Comparison of ENCODE assay signal across 8 cellular contexts in the genomic region with DNA sequence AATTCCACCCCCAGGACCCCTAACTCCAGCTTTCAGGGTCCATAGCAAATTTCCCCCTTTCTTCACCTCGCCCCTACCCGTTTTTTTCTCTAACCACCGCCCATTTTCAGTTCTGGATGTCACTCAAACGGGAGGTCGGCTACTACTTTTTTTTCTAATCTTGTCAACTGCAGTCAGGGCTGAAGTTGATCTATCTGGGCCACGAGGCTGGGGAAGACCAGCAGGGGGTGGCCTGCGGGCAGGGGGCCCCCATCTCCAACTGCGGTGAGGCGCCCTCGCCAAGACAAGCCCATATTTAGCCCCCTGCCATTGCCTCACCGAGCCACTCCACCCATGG. TPM values are rescaled to one million over a fixed set of nuclear protein-coding genes. Genes with fewer than 3 reads are reported as not detected.
A peak's percentile ranks its signal among the peaks of the same experiment; 100 is the strongest.
DNase-seq lines count a peak whose midpoint lies in the region; ATAC-seq, FAIRE-seq and TF ChIP-seq lines count a peak whose summit lies in the region.

No MANE protein-coding gene starts in this region.

- H2AK5ac ChIP-seq in trophoblast cell (ENCODE audit: low read length) = no peak overlapping the region

- H3K18ac ChIP-seq in trophoblast cell (ENCODE audit: low read length) = peak overlapping the region; percentile 82

- no peak for TF ChIP-seq POLR2A in endothelial cell of umbilical vein (IDR thresholded peaks at IDR 0.05; ENCODE audit: low read depth, low read length)

- peak overlapping the region; percentile 67 for H4K8ac ChIP-seq in trophoblast cell (ENCODE audit: low read depth, low read length)

- intact Hi-C loops in endothelial cell of umbilical vein (cut with micrococcal nuclease) = loop anchor here (1.0 to 5.0 kb wide), 5 partner anchors 37 to 565 kb away; a partner anchor contains a TSS

- FAIRE-seq in endothelial cell of umbilical vein (lab: Jason Lieb, UNC) = no peak
- FAIRE-seq in urothelium cell line (lab: Jason Lieb, UNC) = no peak

- ATAC-seq in GM18861 (IDR thresholded peaks at IDR 0.05; ENCODE audit: unreplicated experiment) = peak; percentile 30

- H3K4me3 ChIP-seq in HAP-1 = peak overlapping the region; percentile 87
- peak overlapping the region; percentile 76 for H3K4me3 ChIP-seq in NT2/D1 (ENCODE audit: insufficient read length, low read depth)
- peak overlapping the region; percentile 63 to 70 (median 69) for H3K4me3 ChIP-seq in endothelial cell of umbilical vein (replicated peaks in 1 of 3; ENCODE audit: insufficient read depth in 1 of 3, low read depth in 1 of 3, low read length in 3 of 3)
- peak overlapping the region; percentile 88 for H3K4me3 ChIP-seq in trophoblast cell (ENCODE audit: low read depth, low read length)

- H3K36me3 ChIP-seq in HAP-1 (replicated peaks) = no peaks in the 10 kb centered on the region
- H3K36me3 ChIP-seq in NT2/D1 (ENCODE audit: insufficient read depth, insufficient read length, low read length) = peaks cover 10% of the 10 kb centered on the region
- no peaks in the 10 kb centered on the region for H3K36me3 ChIP-seq in endothelial cell of umbilical vein (ENCODE audit: control insufficient read depth in 2 of 2, extremely low read depth in 1 of 2, insufficient read depth in 2 of 2, low read length in 2 of 2)
- peaks cover 0 to 2% of the 10 kb centered on the region in 2 experiments for H3K36me3 ChIP-seq in trophoblast cell (ENCODE audit: control insufficient read depth in 1 of 2, insufficient read depth in 2 of 2, low read length in 2 of 2)

- H3K9me3 ChIP-seq in HAP-1 (no peaks in the 10 kb centered on the region), NT2/D1 (ENCODE audit: insufficient read depth, low read length) (no peaks in the 10 kb centered on the region), endothelial cell of umbilical vein (replicated peaks; ENCODE audit: control insufficient read depth, insufficient read depth, low read length) (no peaks in the 10 kb centered on the region), trophoblast cell (ENCODE audit: insufficient read depth, low read depth, low read length) (no peaks in the 10 kb centered on the region)

- H3K79me2 ChIP-seq in endothelial cell of umbilical vein (ENCODE audit: control insufficient read depth, insufficient read depth, low read length) = peaks cover 3% of the 10 kb centered on the region
- peaks cover 8% of the 10 kb centered on the region for H3K79me2 ChIP-seq in trophoblast cell (ENCODE audit: control insufficient read depth, insufficient read depth, low read length, poor library complexity)

- H3K79me1 ChIP-seq in trophoblast cell (ENCODE audit: low read length) = peaks cover 13% of the 10 kb centered on the region

- WGBS in trophoblast cell (ENCODE audit: extremely low coverage, insufficient coverage, insufficient read length) = no CpG with 5 or more reads among the region's 11 CpGs

- H3K9me1 ChIP-seq in endothelial cell of umbilical vein (replicated peaks; ENCODE audit: control insufficient read depth, extremely low read depth, insufficient read depth, low read length) = no peaks in the 10 kb centered on the region

- H4K12ac ChIP-seq in trophoblast cell (ENCODE audit: low read depth, low read length) = peak overlapping the region; percentile 47

- H3K4me2 ChIP-seq in endothelial cell of umbilical vein (ENCODE audit: insufficient read depth, low read length) (peak overlapping the region; percentile 88), trophoblast cell (ENCODE audit: low read length) (peak overlapping the region; percentile 98)

- dilution Hi-C loops in endothelial cell of umbilical vein (cut with MboI; ENCODE audit: extremely low pct_ligation_motif_present, low sequenced_read_pairs) = no loop called here

- BruUV-seq in endothelial cell of umbilical vein (replicated peaks; lab: Mats Ljungman, UMichigan) = no TSS peak

- peak overlapping the region; percentile 47 for H2BK120ac ChIP-seq in trophoblast cell (ENCODE audit: insufficient read depth, low read length, poor library complexity)

- no peaks in the 10 kb centered on the region for H4K20me1 ChIP-seq in endothelial cell of umbilical vein (replicated peaks; ENCODE audit: control insufficient read depth, extremely low read depth, insufficient read depth, low read length)

- in situ Hi-C loops in HAP-1 (cut with MboI; ENCODE audit: low sequenced_read_pairs) = loop anchor here (10.0 kb wide), 2 partner anchors 197 to 337 kb away; no protein-coding TSS in a partner anchor

- CTCF ChIA-PET in endothelial cell of umbilical vein (lab: Charles Lee) = interaction anchor here (0.9 to 3.3 kb wide), 9 partner anchors 10 to 458 kb away, joined by 3 to 44 read pairs (median 7); no protein-coding TSS in a partner anchor

- H3K4me1 ChIP-seq in HAP-1 = peaks cover 39% of the 10 kb centered on the region
- no peaks in the 10 kb centered on the region for H3K4me1 ChIP-seq in NT2/D1 (ENCODE audit: insufficient read depth, insufficient read length)
- peaks cover 25% of the 10 kb centered on the region for H3K4me1 ChIP-seq in endothelial cell of umbilical vein (ENCODE audit: control insufficient read depth, extremely low read depth, insufficient read depth, low read length)
- peaks cover 3% of the 10 kb centered on the region in 2 experiments for H3K4me1 ChIP-seq in trophoblast cell (ENCODE audit: control insufficient read depth in 1 of 2, insufficient read depth in 2 of 2, low read length in 2 of 2)

- H3K27me3 ChIP-seq in HAP-1 (ENCODE audit: low read depth) = no peaks in the 10 kb centered on the region
- H3K27me3 ChIP-seq in NT2/D1 (ENCODE audit: insufficient read depth, insufficient read length) = no peaks in the 10 kb centered on the region
- no peaks in the 10 kb centered on the region for H3K27me3 ChIP-seq in endothelial cell of umbilical vein (ENCODE audit: control insufficient read depth in 2 of 2, insufficient read depth in 2 of 2, low read length in 2 of 2)
- no peaks in the 10 kb centered on the region for H3K27me3 ChIP-seq in trophoblast cell (ENCODE audit: insufficient read depth, low read length)

- peak overlapping the region; percentile 61 for H2BK12ac ChIP-seq in trophoblast cell (ENCODE audit: low read length)

- H3K27ac ChIP-seq in endothelial cell of umbilical vein (ENCODE audit: insufficient read depth, low read depth, low read length) (peak overlapping the region; percentile 56), trophoblast cell (ENCODE audit: low read depth, low read length) (peak overlapping the region; percentile 11)

- peak in 1 of 2 experiments; percentile 52 for DNase-seq in HAP-1 (ENCODE audit: low spot score in 2 of 2)
- no peak for DNase-seq in NT2/D1 (ENCODE audit: low read depth, low spot score)
- DNase-seq in endothelial cell of umbilical vein (ENCODE audit: low read depth, low spot score) = no peak
- no peak for DNase-seq in trophoblast cell
- no peak for DNase-seq in C1 segment of cervical spinal cord (lab: John Stamatoyannopoulos, UW)
- DNase-seq in urothelium cell line (ENCODE audit: low spot score) = no peak
- no peak for DNase-seq in HUDEP-2 (lab: John Stamatoyannopoulos, UW; ENCODE audit: unreplicated experiment in 76 of 76)

- H3K9ac ChIP-seq in NT2/D1 (ENCODE audit: insufficient read length, low read depth) (peak overlapping the region; percentile 85), endothelial cell of umbilical vein (replicated peaks; ENCODE audit: extremely low read depth, insufficient read depth, low read length) (peak overlapping the region; percentile 74), trophoblast cell (ENCODE audit: low read length) (peak overlapping the region; percentile 81)

- H3K4ac ChIP-seq in trophoblast cell (ENCODE audit: low read depth, low read length) = peak overlapping the region; percentile 81

- no peak for TF ChIP-seq CTCF in endothelial cell of umbilical vein (IDR thresholded peaks at IDR 0.05; ENCODE audit: extremely low read depth in 1 of 2, insufficient read depth in 1 of 2, low read depth in 1 of 2, low read length in 2 of 2)

- no peak overlapping the region for H3K23ac ChIP-seq in trophoblast cell (ENCODE audit: low read length)

- H4K91ac ChIP-seq in trophoblast cell (ENCODE audit: low read depth, low read length) = peak overlapping the region; percentile 66

- H2AFZ ChIP-seq in endothelial cell of umbilical vein (ENCODE audit: low read depth, low read length) (peak overlapping the region; percentile 92), trophoblast cell (ENCODE audit: insufficient read depth, low read length, poor library complexity) (peak overlapping the region; percentile 97)

- POLR2A ChIA-PET in endothelial cell of umbilical vein (lab: Charles Lee) = interaction anchor here (0.9 to 2.0 kb wide), 2 partner anchors 14 to 187 kb away, joined by 4 read pairs; no protein-coding TSS in a partner anchor

- peak overlapping the region; percentile 65 for H3K14ac ChIP-seq in trophoblast cell (ENCODE audit: low read length)

- H2BK5ac ChIP-seq in trophoblast cell (ENCODE audit: low read depth, low read length, poor library complexity) = peak overlapping the region; percentile 90

TF ChIP-seq in endothelial cell of umbilical vein, 7 proteins besides CTCF, POLR2A, EP300 and RAD21 (continues in another document):
- TF ChIP-seq MYC (IDR thresholded peaks at IDR 0.05; ENCODE audit: low read depth, low read length) = no peak
- TF ChIP-seq FOS (IDR thresholded peaks at IDR 0.05; ENCODE audit: borderline replicate concordance, insufficient read depth, low read length) = no peak
- TF ChIP-seq JUN (IDR thresholded peaks at IDR 0.05; ENCODE audit: borderline replicate concordance, insufficient read depth, insufficient read length, low read depth) = no peak
- no peak for TF ChIP-seq POLR2AphosphoS5 (IDR thresholded peaks at IDR 0.05; ENCODE audit: insufficient read depth, low read depth, low read length)

RNA-seq across cellular contexts. Expression of a gene that starts 0.7 kb away (rescaled TPM):
- 16.6 and 17.5 TPM in 2 replicates for total RNA-seq in endothelial cell of umbilical vein
- 13.1 and 19.4 TPM in 2 replicates for polyA plus RNA-seq in endothelial cell of umbilical vein
- polyA plus RNA-seq in endothelial cell of umbilical vein (2011; cell fraction: cytosol; rRNA removed) = 23.1 and 23.9 TPM in 2 replicates
- polyA plus RNA-seq in endothelial cell of umbilical vein (2011; cell fraction: nucleus; rRNA removed) = 8.0 and 10.7 TPM in 2 replicates
- 23.5 and 26.3 TPM in 2 replicates for polyA plus RNA-seq in endothelial cell of umbilical vein (2012)
- 29.6 and 35.1 TPM in 2 replicates for polyA minus RNA-seq in endothelial cell of umbilical vein
- not detected for polyA minus RNA-seq in endothelial cell of umbilical vein (2011; cell fraction: cytosol; rRNA and poly(A)+ RNA removed)
- polyA minus RNA-seq in endothelial cell of umbilical vein (2011; cell fraction: nucleus; rRNA and poly(A)+ RNA removed) = 30.8 and 31.8 TPM in 2 replicates
- polyA plus RNA-seq in trophoblast cell (2013) = 21.6 and 22.3 TPM in 2 replicates

RNA-seq across cellular contexts. Expression of a gene that starts 53.2 kb away (rescaled TPM):
- 33.1 and 41.1 TPM in 2 replicates for total RNA-seq in endothelial cell of umbilical vein
- polyA plus RNA-seq in endothelial cell of umbilical vein = 11.0 and 12.1 TPM in 2 replicates
- 11.4 and 15.3 TPM in 2 replicates for polyA plus RNA-seq in endothelial cell of umbilical vein (2011; cell fraction: cytosol; rRNA removed)
- 21.1 and 22.9 TPM in 2 replicates for polyA plus RNA-seq in endothelial cell of umbilical vein (2011; cell fraction: nucleus; rRNA removed)
- polyA plus RNA-seq in endothelial cell of umbilical vein (2012) = 17.2 and 19.5 TPM in 2 replicates
- 20.5 and 21.9 TPM in 2 replicates for polyA minus RNA-seq in endothelial cell of umbilical vein
- polyA minus RNA-seq in endothelial cell of umbilical vein (2011; cell fraction: cytosol; rRNA and poly(A)+ RNA removed) = 4.8 TPM
- polyA minus RNA-seq in endothelial cell of umbilical vein (2011; cell fraction: nucleus; rRNA and poly(A)+ RNA removed) = 39.6 and 46.6 TPM in 2 replicates
- polyA plus RNA-seq in trophoblast cell (2013) = 21.3 and 22.2 TPM in 2 replicates
